ENCODE assay signal across 8 cellular contexts in genomic region chr10:12264204-12264908, GRCh38.
A peak's percentile ranks its signal among the peaks of the same experiment; 100 is the strongest.
DNase-seq lines count a peak whose midpoint lies in the region; ATAC-seq and TF ChIP-seq lines count a peak whose summit lies in the region.

No MANE protein-coding gene starts in this region.

- H3K9ac ChIP-seq in KMS-11, result peak overlapping the region; percentile 74

- no peaks in the 10 kb centered on the region for H3K27me3 ChIP-seq in KMS-11 (ENCODE audit: insufficient read depth, low read depth)
- no peaks in the 10 kb centered on the region for H3K27me3 ChIP-seq in foreskin keratinocyte
- H3K27me3 ChIP-seq in neutrophil, result no peaks in the 10 kb centered on the region

- no peaks in the 10 kb centered on the region for H3K79me2 ChIP-seq in KMS-11 (ENCODE audit: insufficient read depth, low read depth)

- ATAC-seq in GM21786 (IDR thresholded peaks at IDR 0.05; ENCODE audit: unreplicated experiment) (peak; percentile 84), foreskin keratinocyte (peak; percentile 91)

- H3K36me3 ChIP-seq in KMS-11 (ENCODE audit: insufficient read depth), result no peaks in the 10 kb centered on the region
- H3K36me3 ChIP-seq in neutrophil, result no peaks in the 10 kb centered on the region

- TF ChIP-seq CTCF in KMS-11 (conservative IDR thresholded peaks at IDR 0.05; ENCODE audit: low read depth, low read length) (peak; percentile 74), foreskin keratinocyte (conservative IDR thresholded peaks at IDR 0.05) (peak; percentile 98), neutrophil (IDR thresholded peaks at IDR 0.05) (peak; percentile 71)

- no peaks in the 10 kb centered on the region for H3K9me3 ChIP-seq in neutrophil

- H4K20me1 ChIP-seq in KMS-11 (ENCODE audit: insufficient read depth), result no peaks in the 10 kb centered on the region

- H3K4me1 ChIP-seq in KMS-11 (ENCODE audit: low read depth, poor library complexity, severe bottlenecking), result peaks cover 47% of the 10 kb centered on the region
- no peaks in the 10 kb centered on the region for H3K4me1 ChIP-seq in foreskin keratinocyte
- peaks cover 43 to 49% of the 10 kb centered on the region in 2 experiments for H3K4me1 ChIP-seq in neutrophil (ENCODE audit: control insufficient read depth in 1 of 2, insufficient read depth in 1 of 2, low read depth in 1 of 2, low read length in 1 of 2)

- peak overlapping the region; percentile 85 for H2AFZ ChIP-seq in KMS-11 (ENCODE audit: low read depth)

- peak overlapping the region; percentile 29 for H3K4me2 ChIP-seq in KMS-11

- DNase-seq in EH (ENCODE audit: low read depth) (peak; percentile 67), RPMI7951 (ENCODE audit: low read depth) (peak; percentile 57), activated gamma-delta T cell (lab: John Stamatoyannopoulos, UW) (peak; percentile 24), foreskin keratinocyte (peak; percentile 35 to 55), substantia nigra (lab: John Stamatoyannopoulos, UW) (peak in 48 of 49 donors; percentile 3 to 82 (median 49))

- H3K4me3 ChIP-seq in KMS-11 (IDR thresholded peaks at IDR 0.05; ENCODE audit: insufficient read depth, low read depth, low read length) (no peak overlapping the region), neutrophil (ENCODE audit: low read depth in 1 of 2, low read length in 1 of 2) (peak overlapping the region; percentile 50 to 55)

- H3K27ac ChIP-seq in KMS-11, result peak overlapping the region; percentile 91
- H3K27ac ChIP-seq in foreskin keratinocyte, result no peak overlapping the region
- peak overlapping the region; percentile 87 for H3K27ac ChIP-seq in neutrophil
- no peak overlapping the region for H3K27ac ChIP-seq in substantia nigra (ENCODE audit: low read depth, low read length, poor library complexity, severe bottlenecking)

Comparison
In these comparisons a context has a peak if more than half of its experiments do, and no peak if none do; other contexts are left out.
1. H3K27ac ChIP-seq: peak in KMS-11 (single experiment) and neutrophil (single experiment); none in foreskin keratinocyte (single experiment) and substantia nigra (single experiment).
2. Peak in every context shown above with its lines, with median percentiles within 50 percentile points of each other: DNase-seq and CTCF ChIP-seq.